In genomic region chr5:148931453-148932057, GRCh38 we compare ENCODE assay signal across 27 cellular contexts.
"Had no signal": no experiment of that assay in that cellular context is flagged by ENCODE, and none has a peak within 500 bp of the region (broad histone marks: within the 10 kb centered on the region; RNA-seq: fewer than 3 reads in every experiment).

No MANE protein-coding gene starts in this region.

- H3K4me1 Mint-ChIP-seq: nephron had no signal

- H3K36me3 Mint-ChIP-seq: naive thymus-derived CD4-positive, alpha-beta T cell; neural progenitor cell had no signal

- ATAC-seq: effector memory CD8-positive, alpha-beta T cell; naive thymus-derived CD4-positive, alpha-beta T cell; sciatic nerve; upper lobe of right lung had no signal

- H2AFZ ChIP-seq: neural progenitor cell, parathyroid adenoma had no signal

- H3K9me3 ChIP-seq: esophagus squamous epithelium, thoracic aorta, tibial nerve, upper lobe of right lung, uterus had no signal

- H3K4me3 ChIP-seq: esophagus squamous epithelium, lung, neural progenitor cell, smooth muscle cell, thoracic aorta, tibial nerve, upper lobe of right lung, uterus had no signal

- H3K27ac ChIP-seq: neural progenitor cell, parathyroid adenoma, thoracic aorta, tibial nerve, upper lobe of right lung, uterus had no signal

- H3K27me3 Mint-ChIP-seq: effector memory CD8-positive, alpha-beta T cell had no signal

- H3K9me3 Mint-ChIP-seq: effector memory CD8-positive, alpha-beta T cell; naive thymus-derived CD4-positive, alpha-beta T cell; nephron; neural progenitor cell had no signal

- H3K4me1 ChIP-seq: neural progenitor cell, upper lobe of right lung, uterus had no signal

- H3K36me3 ChIP-seq: esophagus squamous epithelium, neural progenitor cell, thoracic aorta, tibial nerve, upper lobe of right lung, uterus had no signal

- H3K4me2 ChIP-seq: neural progenitor cell, smooth muscle cell had no signal

- DNase-seq: cortex of kidney; effector memory CD8-positive, alpha-beta T cell; erythroblast; esophagus squamous epithelium; foreskin melanocyte; glutamatergic neuron; hypothalamus; kidney; mesendoderm; midbrain; naive thymus-derived CD4-positive, alpha-beta T cell; stimulated activated CD4-positive, alpha-beta T cell treated with anti-CD3 and anti-CD28 coated beads, Interleukin-12 subunit alpha, Interleukin-12 subunit beta, amount 100 ng/mL, for 4 hours; stimulated activated CD4-positive, alpha-beta T cell treated with anti-CD3 and anti-CD28 coated beads, Interleukin-1b, Interleukin-23, amount 100 ng/mL, for 48 hours; stimulated activated CD4-positive, alpha-beta T cell treated with anti-CD3 and anti-CD28 coated beads, Interleukin-4, amount 100 ng/mL, for 1 hour; stimulated activated CD8-positive, alpha-beta memory T cell treated with anti-CD3 and anti-CD28 coated beads, Interleukin-4, amount 100 ng/mL, for 48 hours; stimulated activated naive CD4-positive, alpha-beta T cell treated with Interleukin-2 at 50 U/mL for 16 hours; upper lobe of right lung; uterus had no signal

- H3K9ac ChIP-seq: neural progenitor cell, parathyroid adenoma had no signal

- H3K27me3 ChIP-seq: esophagus squamous epithelium, neural progenitor cell, tibial nerve, upper lobe of right lung, uterus had no signal

- H3K79me2 ChIP-seq: parathyroid adenoma had no signal

- H3K27ac Mint-ChIP-seq: naive thymus-derived CD4-positive, alpha-beta T cell; nephron; neural progenitor cell; progenitor cell of endocrine pancreas had no signal

- H3K4me3 Mint-ChIP-seq: effector memory CD8-positive, alpha-beta T cell; naive thymus-derived CD4-positive, alpha-beta T cell; nephron; neural progenitor cell had no signal
